ENCODE assay signal across 9 cellular contexts in the genomic region with DNA sequence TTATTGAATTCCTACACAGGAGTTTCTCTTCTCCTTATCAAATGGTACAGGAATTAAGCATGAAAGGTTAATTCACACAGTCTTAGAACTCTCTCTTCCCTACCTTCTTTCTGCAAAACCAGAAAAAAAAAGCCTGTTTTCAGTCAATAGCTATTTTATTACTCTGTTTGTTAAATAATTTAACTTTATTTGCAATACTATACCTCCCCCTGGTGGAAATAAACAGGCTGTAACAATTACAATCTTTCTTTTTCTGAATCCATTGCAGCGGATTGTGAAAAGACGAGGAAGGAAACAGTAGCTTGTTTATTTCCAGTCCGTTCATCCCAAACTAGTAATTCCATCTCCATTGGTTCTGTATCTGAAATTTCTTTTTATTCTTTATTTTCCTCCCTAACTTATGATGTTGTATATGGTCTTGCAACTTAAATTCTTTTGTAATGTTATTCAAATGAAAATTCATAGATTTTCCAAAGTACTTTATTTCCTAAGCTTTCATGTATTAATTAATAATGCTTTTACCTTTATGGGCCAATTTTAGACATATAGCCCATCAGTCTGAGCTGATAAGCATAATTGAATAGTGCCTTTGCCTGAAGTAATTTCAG.
DNase-seq lines count a peak whose midpoint lies in the region; ATAC-seq and TF ChIP-seq lines count a peak whose summit lies in the region.
"Had no signal": no experiment of that assay in that cellular context is flagged by ENCODE, and none has a peak within 500 bp of the region (broad histone marks: within the 10 kb centered on the region; RNA-seq: fewer than 3 reads in every experiment).

No MANE protein-coding gene starts in this region.

- H3K9me3 ChIP-seq in heart right ventricle, result peaks cover 0 to 17% (median 10%) of the 10 kb centered on the region in 11 donors

- no peaks in the 10 kb centered on the region for H3K36me3 ChIP-seq in heart right ventricle

- peak; percentile 53 to 82 (median 71) for TF ChIP-seq CTCF in heart right ventricle (IDR thresholded peaks at IDR 0.05)

- no peaks in the 10 kb centered on the region for H3K4me1 Mint-ChIP-seq in activated CD4-positive, alpha-beta memory T cell treated with anti-CD3 and anti-CD28 coated beads for 36 hours (ENCODE audit: low read depth)

- ATAC-seq in heart right ventricle, result no peak
- no peak for ATAC-seq in left ventricle myocardium superior
- ATAC-seq in HG03565 (IDR thresholded peaks at IDR 0.05; ENCODE audit: unreplicated experiment), result no peak

- peaks cover 10% of the 10 kb centered on the region for H3K27me3 Mint-ChIP-seq in activated CD4-positive, alpha-beta memory T cell treated with anti-CD3 and anti-CD28 coated beads for 36 hours

- DNase-seq in heart right ventricle (no peak), left ventricle myocardium superior (no peak), NCI-H2196 (lab: John Stamatoyannopoulos, UW; ENCODE audit: unreplicated experiment) (peak; percentile 77), T47D (ENCODE audit: low read depth in 1 of 2, low spot score in 1 of 2) (peak; percentile 14 to 46), medulla oblongata (ENCODE audit: extremely low spot score) (peak; percentile 80)
- DNase-seq in activated CD8-positive, alpha-beta memory T cell treated with anti-CD3 and anti-CD28 coated beads, Interleukin-2, amount 50 U/mL, for 4 hours, result no peak
- DNase-seq in activated CD4-positive, alpha-beta memory T cell treated with anti-CD3 and anti-CD28 coated beads for 36 hours, result no peak

- H3K27ac ChIP-seq in heart right ventricle, result no peak overlapping the region

- H3K36me3 Mint-ChIP-seq in activated CD4-positive, alpha-beta memory T cell treated with anti-CD3 and anti-CD28 coated beads for 36 hours, result no peaks in the 10 kb centered on the region
- H3K36me3 Mint-ChIP-seq: activated naive CD8-positive, alpha-beta T cell had no signal

- H3K27ac Mint-ChIP-seq in activated CD4-positive, alpha-beta memory T cell treated with anti-CD3 and anti-CD28 coated beads for 36 hours, result no peak overlapping the region
- H3K27ac Mint-ChIP-seq: activated naive CD8-positive, alpha-beta T cell had no signal

- in situ Hi-C loops in T47D (cut with HindIII; ENCODE audit: low pct_unique_long_range_greater_than_20kb, low sequenced_read_pairs), result no loop called here

- H3K4me1 ChIP-seq in heart right ventricle, result no peaks in the 10 kb centered on the region

- H3K4me3 ChIP-seq in heart right ventricle, result no peak overlapping the region

- WGBS in heart right ventricle, 2 donors, result 4 to 6% methylated on average over 3 of the region's 3 CpGs

- no peak overlapping the region for H3K4me3 Mint-ChIP-seq in activated CD4-positive, alpha-beta memory T cell treated with anti-CD3 and anti-CD28 coated beads for 36 hours
- H3K4me3 Mint-ChIP-seq: activated naive CD8-positive, alpha-beta T cell had no signal

- H3K9me3 Mint-ChIP-seq in activated CD4-positive, alpha-beta memory T cell treated with anti-CD3 and anti-CD28 coated beads for 36 hours, result peaks cover 9% of the 10 kb centered on the region

- POLR2A ChIA-PET in activated CD4-positive, alpha-beta memory T cell treated with anti-CD3 and anti-CD28 coated beads for 36 hours (lab: Charles Lee), result no interaction called here

- CTCF ChIA-PET in activated CD4-positive, alpha-beta memory T cell treated with anti-CD3 and anti-CD28 coated beads for 36 hours (lab: Charles Lee), result interaction anchor here (0.6 to 2.7 kb wide), 11 partner anchors 14 to 572 kb away, joined by 3 to 16 read pairs (median 3); no protein-coding TSS in a partner anchor

- peaks cover 0 to 13% (median 7%) of the 10 kb centered on the region in 7 donors for H3K27me3 ChIP-seq in heart right ventricle

- intact Hi-C loops in heart right ventricle (cut with DNase I), result loop anchor here in 7 of 10 donors (5.0 to 10.0 kb wide), 2 partner anchors 980 to 982 kb away; no protein-coding TSS in a partner anchor
- intact Hi-C loops in left ventricle myocardium superior (cut with micrococcal nuclease), result loop anchor here (2.0 kb wide), 1 partner anchor 566 kb away; no protein-coding TSS in a partner anchor
- intact Hi-C loops in activated CD4-positive, alpha-beta memory T cell treated with anti-CD3 and anti-CD28 coated beads for 36 hours (cut with micrococcal nuclease), result loop anchor here (1.0 kb wide), 1 partner anchor 567 kb away; no protein-coding TSS in a partner anchor

Comparison
In these comparisons a context has a peak if more than half of its experiments do, and no peak if none do; other contexts are left out.
1. DNase-seq: peak in NCI-H2196 (single experiment), T47D (2 of 2) and medulla oblongata (single experiment); none in heart right ventricle (0 of 2), left ventricle myocardium superior (single experiment), activated CD8-positive, alpha-beta memory T cell treated with anti-CD3 and anti-CD28 coated beads, Interleukin-2, amount 50 U/mL, for 4 hours (single experiment) and activated CD4-positive, alpha-beta memory T cell treated with anti-CD3 and anti-CD28 coated beads for 36 hours (single experiment).